Comparison of ENCODE assay signal across 22 cellular contexts in the genomic region with DNA sequence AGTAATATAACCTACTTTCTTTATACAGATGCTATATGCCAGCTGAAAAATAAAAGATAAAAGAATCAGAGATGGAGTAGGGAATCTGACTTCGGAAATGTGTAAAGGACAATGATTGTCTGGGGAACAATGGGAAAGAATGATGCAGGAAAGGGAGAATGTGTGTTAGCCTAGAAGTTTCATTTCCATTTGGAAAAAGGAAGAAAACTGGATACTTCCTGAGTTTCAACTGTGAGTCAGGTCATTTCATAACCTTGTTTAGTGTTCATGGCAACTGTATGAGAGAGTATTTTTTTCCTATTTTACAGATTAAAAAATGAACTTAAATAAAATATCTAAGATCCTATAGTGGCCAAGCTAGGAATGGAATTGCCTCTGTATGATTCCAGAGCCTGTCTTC.
DNase-seq lines count a peak whose midpoint lies in the region; ATAC-seq and TF ChIP-seq lines count a peak whose summit lies in the region.
"Had no signal": no experiment of that assay in that cellular context is flagged by ENCODE, and none has a peak within 500 bp of the region (broad histone marks: within the 10 kb centered on the region; RNA-seq: fewer than 3 reads in every experiment).

No MANE protein-coding gene starts in this region.

- TF ChIP-seq RAD21 in HCT116 (IDR thresholded peaks at IDR 0.05; ENCODE audit: low read depth) = no peak

- H4K20me1 ChIP-seq in HCT116 (ENCODE audit: insufficient read depth) (no peaks in the 10 kb centered on the region), fibroblast of lung (ENCODE audit: control insufficient read depth, extremely low read depth, insufficient read depth, low read length) (no peaks in the 10 kb centered on the region)

- RAD21 ChIA-PET in HCT116 (lab: Charles Lee; ENCODE audit: low non-redundant PET in 1 of 2, low total read pairs in 2 of 2, uncharacterized antibody in 2 of 2, unreplicated experiment in 2 of 2) = no interaction called here

- H3K27me3 ChIP-seq in HCT116 (ENCODE audit: insufficient read depth, low read length) (no peaks in the 10 kb centered on the region), fibroblast of lung (ENCODE audit: control insufficient read depth, insufficient read depth, low read length) (no peaks in the 10 kb centered on the region)
- H3K27me3 ChIP-seq: brain microvascular endothelial cell had no signal

- H3K4me3 ChIP-seq in HCT116 (replicated peaks in 1 of 2; ENCODE audit: low read depth in 1 of 2, low read length in 2 of 2) = no peak overlapping the region
- H3K4me3 ChIP-seq in fibroblast of lung (replicated peaks in 1 of 4; ENCODE audit: control extremely low read depth in 1 of 4, insufficient read depth in 1 of 4, low read depth in 3 of 4, low read length in 4 of 4) = no peak overlapping the region

- H3K4me2 ChIP-seq in HCT116 (ENCODE audit: low read length) (no peak overlapping the region), fibroblast of lung (ENCODE audit: extremely low read depth, insufficient read depth, low read length) (no peak overlapping the region)

- DNase-seq in HCT116 (ENCODE audit: low read depth, low spot score) = no peak
- DNase-seq in astrocyte of the hippocampus (ENCODE audit: low read depth, low spot score) = peak; percentile 20
- DNase-seq in fibroblast of lung (ENCODE audit: low read depth in 2 of 2) = peak; percentile 36 to 61
- peak; percentile 89 for DNase-seq in renal cortical epithelial cell (ENCODE audit: low read depth)
- DNase-seq in NCI-H1105 (lab: John Stamatoyannopoulos, UW) = no peak
- no peak for DNase-seq in NCI-H2081 (lab: John Stamatoyannopoulos, UW)
- no peak for DNase-seq in NCI-H2107 (lab: John Stamatoyannopoulos, UW)
- DNase-seq: activated CD8-positive, alpha-beta memory T cell treated with anti-CD3 and anti-CD28 coated beads for 24 hours; activated T-cell treated with anti-CD3 and anti-CD28 coated beads, Interleukin-2, amount 50 U/mL, for 72 hours; brain microvascular endothelial cell; DMS79; H7; KG1; left colon; NCI-H1092 treated with DMSO at 0.1 percent for 48 hours; NCI-H526 treated with DMSO at 0.1 percent for 48 hours; stimulated activated naive CD4-positive, alpha-beta T cell treated with Interleukin-2 at 50 U/mL for 16 hours; trophoblast cell had no signal

- H3K9ac ChIP-seq in HCT116 (ENCODE audit: low read length) = no peak overlapping the region
- no peak overlapping the region for H3K9ac ChIP-seq in fibroblast of lung (ENCODE audit: insufficient read depth, low read length)

- H3K36me3 ChIP-seq in HCT116 (ENCODE audit: control insufficient read depth in 1 of 2, insufficient read depth in 2 of 2, low read length in 2 of 2) (no peaks in the 10 kb centered on the region), fibroblast of lung (ENCODE audit: control insufficient read depth, insufficient read depth, low read length) (no peaks in the 10 kb centered on the region)
- H3K36me3 ChIP-seq: brain microvascular endothelial cell had no signal

- POLR2A ChIA-PET in HCT116 (lab: Charles Lee) = no interaction called here

- peak overlapping the region; percentile 40 for H2AFZ ChIP-seq in HCT116 (ENCODE audit: low read depth, low read length, poor library complexity, severe bottlenecking)
- no peak overlapping the region for H2AFZ ChIP-seq in fibroblast of lung (ENCODE audit: low read length)

- H3K27ac ChIP-seq in HCT116 (ENCODE audit: low read depth, low read length) = no peak overlapping the region
- H3K27ac ChIP-seq in fibroblast of lung (ENCODE audit: insufficient read depth, low read length) = no peak overlapping the region
- H3K27ac ChIP-seq: brain microvascular endothelial cell, HL-60 had no signal

- intact Hi-C loops in HCT116 (cut with micrococcal nuclease) = loop anchor here (10.0 kb wide), 2 partner anchors 236 to 396 kb away; no protein-coding TSS in a partner anchor

- H3K9me3 ChIP-seq in HCT116 (ENCODE audit: control insufficient read depth in 1 of 2, insufficient read depth in 1 of 2, low read depth in 1 of 2, low read length in 2 of 2) (no peaks in the 10 kb centered on the region), fibroblast of lung (ENCODE audit: control insufficient read depth, insufficient read depth, low read depth, low read length) (no peaks in the 10 kb centered on the region)

- TF ChIP-seq CTCF in HCT116 (IDR thresholded peaks at IDR 0.05 in 2 of 3, conservative IDR thresholded peaks at IDR 0.05 in 1 of 3; ENCODE audit: borderline replicate concordance in 1 of 3, insufficient read depth in 1 of 3, low read depth in 2 of 3, low read length in 2 of 3) = no peak
- no peak for TF ChIP-seq CTCF in fibroblast of lung (conservative IDR thresholded peaks at IDR 0.05 in 1 of 2, IDR thresholded peaks at IDR 0.05 in 1 of 2; ENCODE audit: low read depth in 1 of 2, low read length in 2 of 2)

- H3K79me2 ChIP-seq in HCT116 (ENCODE audit: insufficient read depth, low read length) = no peaks in the 10 kb centered on the region
- H3K79me2 ChIP-seq in fibroblast of lung (ENCODE audit: control insufficient read depth, insufficient read depth, low read length) = no peaks in the 10 kb centered on the region

- ATAC-seq in HCT116 = no peak
- no peak for ATAC-seq in GM18873 (IDR thresholded peaks at IDR 0.05; ENCODE audit: low FRiP score, unreplicated experiment)
- ATAC-seq: activated CD4-positive, CD25-positive, alpha-beta regulatory T cell treated with anti-CD3 and anti-CD28 coated beads, Interleukin-2, amount 50 U/mL, for 24 hours; activated naive CD4-positive, alpha-beta T cell treated with anti-CD3 and anti-CD28 coated beads, Interleukin-2, amount 50 U/mL, for 72 hours; activated T-cell treated with anti-CD3 and anti-CD28 coated beads, Interleukin-2, amount 50 U/mL, for 72 hours; left colon had no signal

- BruUV-seq in HCT116 (replicated peaks; lab: Mats Ljungman, UMichigan) = no TSS peak

- no peak for TF ChIP-seq POLR2A in HCT116 (IDR thresholded peaks at IDR 0.05; ENCODE audit: borderline replicate concordance, extremely low read depth, insufficient read depth, insufficient read length)

- H3K4me1 ChIP-seq in HCT116 (ENCODE audit: control insufficient read depth in 1 of 2, insufficient read depth in 2 of 2, low read length in 2 of 2) = peaks cover 35 to 44% of the 10 kb centered on the region in 2 experiments
- H3K4me1 ChIP-seq in fibroblast of lung (ENCODE audit: control insufficient read depth, extremely low read depth, insufficient read depth, low read length) = peaks cover 14% of the 10 kb centered on the region

- CTCF ChIA-PET in HCT116 (lab: Charles Lee) = no interaction called here

- no peaks in the 10 kb centered on the region for H3K9me2 ChIP-seq in HCT116 (ENCODE audit: insufficient read depth)

TF ChIP-seq in HCT116, 20 proteins besides CTCF, POLR2A, EP300 and RAD21:
- no peak for TF ChIP-seq EZH2phosphoT487 (IDR thresholded peaks at IDR 0.05; ENCODE audit: borderline replicate concordance)
- no peak for TF ChIP-seq TCF7L2 (IDR thresholded peaks at IDR 0.05; ENCODE audit: borderline replicate concordance, extremely low read depth, insufficient read depth, insufficient read length)
- TF ChIP-seq CBX3 (IDR thresholded peaks at IDR 0.05; ENCODE audit: low read depth) = no peak
- TF ChIP-seq, protein P1, sequence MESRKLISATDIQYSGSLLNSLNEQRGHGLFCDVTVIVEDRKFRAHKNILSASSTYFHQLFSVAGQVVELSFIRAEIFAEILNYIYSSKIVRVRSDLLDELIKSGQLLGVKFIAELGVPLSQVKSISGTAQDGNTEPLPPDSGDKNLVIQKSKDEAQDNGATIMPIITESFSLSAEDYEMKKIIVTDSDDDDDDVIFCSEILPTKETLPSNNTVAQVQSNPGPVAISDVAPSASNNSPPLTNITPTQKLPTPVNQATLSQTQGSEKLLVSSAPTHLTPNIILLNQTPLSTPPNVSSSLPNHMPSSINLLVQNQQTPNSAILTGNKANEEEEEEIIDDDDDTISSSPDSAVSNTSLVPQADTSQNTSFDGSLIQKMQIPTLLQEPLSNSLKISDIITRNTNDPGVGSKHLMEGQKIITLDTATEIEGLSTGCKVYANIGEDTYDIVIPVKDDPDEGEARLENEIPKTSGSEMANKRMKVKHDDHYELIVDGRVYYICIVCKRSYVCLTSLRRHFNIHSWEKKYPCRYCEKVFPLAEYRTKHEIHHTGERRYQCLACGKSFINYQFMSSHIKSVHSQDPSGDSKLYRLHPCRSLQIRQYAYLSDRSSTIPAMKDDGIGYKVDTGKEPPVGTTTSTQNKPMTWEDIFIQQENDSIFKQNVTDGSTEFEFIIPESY (IDR thresholded peaks at IDR 0.05; ENCODE audit: extremely low read depth, insufficient replicate concordance, low read length) = no peak
- TF ChIP-seq ZNF274 (IDR thresholded peaks at IDR 0.05; ENCODE audit: low read depth, low read length) = no peak
- TF ChIP-seq, protein P2, sequence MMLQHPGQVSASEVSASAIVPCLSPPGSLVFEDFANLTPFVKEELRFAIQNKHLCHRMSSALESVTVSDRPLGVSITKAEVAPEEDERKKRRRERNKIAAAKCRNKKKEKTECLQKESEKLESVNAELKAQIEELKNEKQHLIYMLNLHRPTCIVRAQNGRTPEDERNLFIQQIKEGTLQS (IDR thresholded peaks at IDR 0.05) = no peak
- TF ChIP-seq EZH2 (IDR thresholded peaks at IDR 0.05) = no peak
- TF ChIP-seq EGR1 (IDR thresholded peaks at IDR 0.05; ENCODE audit: low read depth) = no peak
- TF ChIP-seq SP1 (IDR thresholded peaks at IDR 0.05; ENCODE audit: low read depth) = no peak
- no peak for TF ChIP-seq POLR2AphosphoS5 (IDR thresholded peaks at IDR 0.05; ENCODE audit: low read depth, low read length)
- TF ChIP-seq SIN3A (IDR thresholded peaks at IDR 0.05; ENCODE audit: low read depth) = no peak
- TF ChIP-seq JUND (IDR thresholded peaks at IDR 0.05) = no peak
- no peak for TF ChIP-seq CEBPB (IDR thresholded peaks at IDR 0.05; ENCODE audit: low read depth)
- TF ChIP-seq YY1 (IDR thresholded peaks at IDR 0.05; ENCODE audit: extremely low read depth, insufficient replicate concordance, low read depth, low read length) = no peak
- TF ChIP-seq ELF1 (IDR thresholded peaks at IDR 0.05; ENCODE audit: borderline replicate concordance, low read depth) = no peak
- TF ChIP-seq, protein P3, sequence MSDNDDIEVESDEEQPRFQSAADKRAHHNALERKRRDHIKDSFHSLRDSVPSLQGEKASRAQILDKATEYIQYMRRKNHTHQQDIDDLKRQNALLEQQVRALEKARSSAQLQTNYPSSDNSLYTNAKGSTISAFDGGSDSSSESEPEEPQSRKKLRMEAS (IDR thresholded peaks at IDR 0.05) = no peak
- no peak for TF ChIP-seq FOSL1 (IDR thresholded peaks at IDR 0.05; ENCODE audit: low read depth)

Comparison
In these comparisons a context has a peak if more than half of its experiments do, and no peak if none do; other contexts are left out.
1. DNase-seq: peak in astrocyte of the hippocampus (single experiment), fibroblast of lung (2 of 2) and renal cortical epithelial cell (single experiment); none in HCT116 (single experiment), NCI-H1105 (single experiment), NCI-H2081 (0 of 2) and NCI-H2107 (single experiment).